In genomic region chr1:228332797-228333738, GRCh38 we compare ENCODE assay signal across 25 cellular contexts.
DNase-seq lines count a peak whose midpoint lies in the region; ATAC-seq, FAIRE-seq and TF ChIP-seq lines count a peak whose summit lies in the region.
"Had no signal": no experiment of that assay in that cellular context is flagged by ENCODE, and none has a peak within 500 bp of the region (broad histone marks: within the 10 kb centered on the region; RNA-seq: fewer than 3 reads in every experiment).

No MANE protein-coding gene starts in this region.

- no peak for ATAC-seq in activated CD4-positive, CD25-positive, alpha-beta regulatory T cell treated with anti-CD3 and anti-CD28 coated beads, Interleukin-2, amount 50 U/mL, for 24 hours
- no peak for ATAC-seq in left lobe of liver
- no peak for ATAC-seq in pancreas
- no peak for ATAC-seq in GM21515 (IDR thresholded peaks at IDR 0.05; ENCODE audit: unreplicated experiment)
- no peak for ATAC-seq in HG03159 (IDR thresholded peaks at IDR 0.05; ENCODE audit: unreplicated experiment)
- ATAC-seq: gastroesophageal sphincter, sciatic nerve had no signal

- 88 to 90% methylated on average over 17 of the region's 17 CpGs for WGBS in pancreas, 2 donors

- no peak overlapping the region for H3K4me3 ChIP-seq in BE2C (ENCODE audit: low read depth, low read length)
- no peak overlapping the region for H3K4me3 ChIP-seq in pancreas
- H3K4me3 ChIP-seq: gastroesophageal sphincter had no signal

- FAIRE-seq in pancreas (lab: Jason Lieb, UNC), result no peak

- no peak overlapping the region for H3K27ac ChIP-seq in pancreas
- H3K27ac ChIP-seq: 22Rv1, gastroesophageal sphincter, VCaP had no signal

- H3K36me3 ChIP-seq in BE2C (no peaks in the 10 kb centered on the region), pancreas (no peaks in the 10 kb centered on the region)

- TF ChIP-seq CTCF in BE2C (IDR thresholded peaks at IDR 0.05; ENCODE audit: low read depth, low read length) (no peak), pancreas (IDR thresholded peaks at IDR 0.05) (no peak)

- DNase-seq in activated CD4-positive, CD25-positive, alpha-beta regulatory T cell treated with anti-CD3 and anti-CD28 coated beads, Interleukin-2, amount 50 U/mL, for 72 hours, result peak; percentile 23
- DNase-seq in BE2C (peak; percentile 7), left lobe of liver (ENCODE audit: low spot score) (peak; percentile 37), pancreas (peak in 4 of 6 donors; percentile 10 to 44 (median 22)), EL (no peak)
- DNase-seq: activated CD4-positive, alpha-beta T cell treated with anti-CD3 and anti-CD28 coated beads, Interleukin-2, amount 50 U/mL, for 48 hours; amygdala; CD4-positive, alpha-beta memory T cell; cortex of kidney; HFFc6; mammary epithelial cell; NCI-H1105; NCI-H2029; NCI-H226; NCI-H748 treated with DMSO at 0.1 percent for 48 hours; SK-N-SH; stimulated activated CD8-positive, alpha-beta memory T cell treated with anti-CD3 and anti-CD28 coated beads, Interleukin-4, amount 100 ng/mL, for 48 hours; trophoblast cell had no signal

- H3K9me3 ChIP-seq in BE2C, result no peaks in the 10 kb centered on the region
- H3K9me3 ChIP-seq in pancreas, result no peaks in the 10 kb centered on the region
- H3K9me3 ChIP-seq: gastroesophageal sphincter, SK-N-SH had no signal

- H3K4me1 ChIP-seq in BE2C, result no peaks in the 10 kb centered on the region
- H3K4me1 ChIP-seq in pancreas, result no peaks in the 10 kb centered on the region
- H3K4me1 ChIP-seq: gastroesophageal sphincter had no signal

- intact Hi-C loops in pancreas (cut with DNase I), result no loop called here

- no peaks in the 10 kb centered on the region for H3K27me3 ChIP-seq in BE2C
- H3K27me3 ChIP-seq in pancreas, result no peaks in the 10 kb centered on the region
- H3K27me3 ChIP-seq: gastroesophageal sphincter had no signal
